8 cellular contexts compared by ENCODE assay signal in the genomic region with DNA sequence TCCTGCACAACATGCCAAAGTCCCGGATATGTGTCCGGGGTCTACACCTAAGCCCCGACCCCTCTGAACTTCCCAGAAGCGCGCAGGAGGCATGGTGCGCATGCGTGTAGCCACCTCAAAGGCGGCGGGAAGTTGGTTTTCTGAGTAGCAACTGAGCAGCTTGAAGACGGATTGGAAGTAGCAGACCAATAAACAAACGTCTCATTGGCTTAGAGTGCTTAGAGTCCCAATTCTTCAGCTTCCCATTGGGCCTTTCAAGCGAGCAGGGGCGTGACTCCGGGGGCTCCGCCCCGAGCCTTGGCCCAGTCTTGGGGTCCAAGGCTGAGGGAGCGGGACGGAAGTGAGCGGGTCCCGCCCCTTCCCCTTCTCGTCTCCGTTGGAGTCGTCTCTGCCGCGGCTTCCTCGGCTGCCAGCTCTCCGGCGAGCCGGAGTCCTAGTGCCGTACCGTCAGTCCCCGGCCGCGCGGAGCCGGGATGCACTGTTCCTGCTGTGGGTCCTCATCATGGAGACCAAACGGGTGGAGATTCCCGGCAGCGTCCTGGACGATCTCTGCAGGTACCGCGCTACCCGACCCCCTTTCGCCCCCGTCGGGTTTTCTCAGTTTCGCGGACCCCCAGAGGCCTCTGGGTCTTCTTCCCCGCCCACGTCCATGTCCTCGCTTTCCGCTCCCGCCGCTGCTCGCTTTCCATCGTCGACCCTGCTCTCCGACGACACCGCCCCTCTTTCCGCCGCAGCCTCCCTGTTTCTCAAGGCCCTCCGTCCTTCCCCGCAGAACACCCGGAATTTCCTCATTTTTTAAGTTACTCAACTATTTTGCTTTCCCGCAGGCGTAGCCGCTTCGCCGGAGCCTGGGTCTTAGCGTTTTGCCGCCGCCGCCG. TPM values are rescaled to one million over a fixed set of nuclear protein-coding genes. Genes with fewer than 3 reads are reported as not detected.
DNase-seq lines count a peak whose midpoint lies in the region; ATAC-seq and TF ChIP-seq lines count a peak whose summit lies in the region.

DCP2 (plus strand) TSS at position 367 of the 878 bp plus-strand sequence; CDS start at position 503, 136 bp downstream.

- peak within 1 kb of the TSS; percentile 94 for H3K4me3 Mint-ChIP-seq in activated T-helper 17 cell treated with anti-CD3 and anti-CD28 coated beads, Interleukin-2, amount 50 U/mL, for 72 hours
- H3K4me3 Mint-ChIP-seq in naive B cell: peak within 1 kb of the TSS; percentile 94 to 100 (median 97)
- peak within 1 kb of the TSS; percentile 97 for H3K4me3 Mint-ChIP-seq in stimulated activated memory B cell treated with anti-CD40 and anti-IgM and Interleukin-4, amounts not matched to agents 10 μg/mL and 1 μg/mL and 100 μg/mL, for 72 hours

- no peaks in the 10 kb centered on the region for H3K27me3 Mint-ChIP-seq in activated T-helper 17 cell treated with anti-CD3 and anti-CD28 coated beads, Interleukin-2, amount 50 U/mL, for 72 hours
- no peaks in the 10 kb centered on the region for H3K27me3 Mint-ChIP-seq in naive B cell
- H3K27me3 Mint-ChIP-seq in stimulated activated memory B cell treated with anti-CD40 and anti-IgM and Interleukin-4, amounts not matched to agents 10 μg/mL and 1 μg/mL and 100 μg/mL, for 72 hours: no peaks in the 10 kb centered on the region

- peak within 1 kb of the TSS; percentile 95 for H3K4me3 ChIP-seq in LNCaP clone FGC (ENCODE audit: low read depth, low read length)

- TF ChIP-seq CTCF in LNCaP clone FGC (IDR thresholded peaks at IDR 0.05; ENCODE audit: control insufficient read depth, extremely low read depth, insufficient read depth): no peak
- no peak for TF ChIP-seq CTCF in RWPE1 (conservative IDR thresholded peaks at IDR 0.05; ENCODE audit: low read depth)

- CTCF ChIA-PET in RWPE1 (lab: Yijun Ruan, JAX): interaction anchor here (0.6 to 1.3 kb wide), 3 partner anchors 50 to 533 kb away, joined by 3 to 6 read pairs (median 3); no protein-coding TSS in a partner anchor

- no peaks in the 10 kb centered on the region for H3K9me3 Mint-ChIP-seq in activated T-helper 17 cell treated with anti-CD3 and anti-CD28 coated beads, Interleukin-2, amount 50 U/mL, for 72 hours
- H3K9me3 Mint-ChIP-seq in naive B cell: no peaks in the 10 kb centered on the region
- no peaks in the 10 kb centered on the region for H3K9me3 Mint-ChIP-seq in stimulated activated memory B cell treated with anti-CD40 and anti-IgM and Interleukin-4, amounts not matched to agents 10 μg/mL and 1 μg/mL and 100 μg/mL, for 72 hours

- peak within 1 kb of the TSS; percentile 98 for H3K27ac Mint-ChIP-seq in activated T-helper 17 cell treated with anti-CD3 and anti-CD28 coated beads, Interleukin-2, amount 50 U/mL, for 72 hours
- peak within 1 kb of the TSS; percentile 91 to 98 (median 96) for H3K27ac Mint-ChIP-seq in naive B cell
- peak within 1 kb of the TSS; percentile 94 for H3K27ac Mint-ChIP-seq in stimulated activated memory B cell treated with anti-CD40 and anti-IgM and Interleukin-4, amounts not matched to agents 10 μg/mL and 1 μg/mL and 100 μg/mL, for 72 hours

- peak; percentile 96 for ATAC-seq in activated T-helper 17 cell treated with anti-CD3 and anti-CD28 coated beads, Interleukin-2, amount 50 U/mL, for 72 hours (replicated peaks)
- ATAC-seq in naive B cell (ENCODE audit: low read depth in 2 of 2): peak; percentile 96 to 97
- ATAC-seq in stimulated activated memory B cell treated with anti-CD40 and anti-IgM and Interleukin-4, amounts not matched to agents 10 μg/mL and 1 μg/mL and 100 μg/mL, for 72 hours: peak; percentile 100

- H3K27ac ChIP-seq in RWPE1: peak within 1 kb of the TSS; percentile 96

- peaks cover 12% of the 10 kb centered on the region for H3K4me1 Mint-ChIP-seq in activated T-helper 17 cell treated with anti-CD3 and anti-CD28 coated beads, Interleukin-2, amount 50 U/mL, for 72 hours
- peaks cover 32 to 51% (median 45%) of the 10 kb centered on the region in 3 donors for H3K4me1 Mint-ChIP-seq in naive B cell
- peaks cover 45% of the 10 kb centered on the region for H3K4me1 Mint-ChIP-seq in stimulated activated memory B cell treated with anti-CD40 and anti-IgM and Interleukin-4, amounts not matched to agents 10 μg/mL and 1 μg/mL and 100 μg/mL, for 72 hours

- DNase-seq in Daoy (ENCODE audit: low read depth) (peak; percentile 99), GOT3 (lab: John Stamatoyannopoulos, UW) (peak; percentile 91), LNCaP clone FGC (ENCODE audit: low read depth) (peak; percentile 99), RWPE1 (ENCODE audit: low spot score) (peak; percentile 100), fibroblast of gingiva (ENCODE audit: low read depth) (peak; percentile 99), naive B cell (peak; percentile 99)

- POLR2A ChIA-PET in RWPE1 (lab: Yijun Ruan, JAX; ENCODE audit: low non-redundant PET): interaction anchor here (0.5 to 1.3 kb wide), 4 partner anchors 15 to 55 kb away, joined by 3 to 7 read pairs (median 4); partner anchors contain the start of gene REEP5

- peaks cover 47% of the 10 kb centered on the region for H3K36me3 Mint-ChIP-seq in activated T-helper 17 cell treated with anti-CD3 and anti-CD28 coated beads, Interleukin-2, amount 50 U/mL, for 72 hours (ENCODE audit: low read depth)
- peaks cover 0 to 7% of the 10 kb centered on the region in 2 donors for H3K36me3 Mint-ChIP-seq in naive B cell
- peaks cover 5% of the 10 kb centered on the region for H3K36me3 Mint-ChIP-seq in stimulated activated memory B cell treated with anti-CD40 and anti-IgM and Interleukin-4, amounts not matched to agents 10 μg/mL and 1 μg/mL and 100 μg/mL, for 72 hours

RNA-seq across cellular contexts. Expression of gene DCP2, which starts in this region (rescaled TPM):
- total RNA-seq in Daoy (2014; rRNA removed; shearing (Covaris generic)): 31.8 and 39.3 TPM in 2 replicates
- total RNA-seq in activated T-helper 17 cell treated with anti-CD3 and anti-CD28 coated beads, Interleukin-2, amount 50 U/mL, for 72 hours: 10 to 100 TPM; 66.6 to 88.0 TPM
- 10 to 100 TPM; 35.4 to 72.0 (median 60.3) TPM for polyA plus RNA-seq in naive B cell (ENCODE audit: low read depth in 6 of 6)

Comparison
In these comparisons a context has a peak if more than half of its experiments do, and no peak if none do; other contexts are left out.
1. Peak in every context shown above with its lines: DNase-seq, ATAC-seq, H3K4me3 ChIP-seq and H3K27ac ChIP-seq.